ENCODE assay signal across 8 cellular contexts in the genomic region with DNA sequence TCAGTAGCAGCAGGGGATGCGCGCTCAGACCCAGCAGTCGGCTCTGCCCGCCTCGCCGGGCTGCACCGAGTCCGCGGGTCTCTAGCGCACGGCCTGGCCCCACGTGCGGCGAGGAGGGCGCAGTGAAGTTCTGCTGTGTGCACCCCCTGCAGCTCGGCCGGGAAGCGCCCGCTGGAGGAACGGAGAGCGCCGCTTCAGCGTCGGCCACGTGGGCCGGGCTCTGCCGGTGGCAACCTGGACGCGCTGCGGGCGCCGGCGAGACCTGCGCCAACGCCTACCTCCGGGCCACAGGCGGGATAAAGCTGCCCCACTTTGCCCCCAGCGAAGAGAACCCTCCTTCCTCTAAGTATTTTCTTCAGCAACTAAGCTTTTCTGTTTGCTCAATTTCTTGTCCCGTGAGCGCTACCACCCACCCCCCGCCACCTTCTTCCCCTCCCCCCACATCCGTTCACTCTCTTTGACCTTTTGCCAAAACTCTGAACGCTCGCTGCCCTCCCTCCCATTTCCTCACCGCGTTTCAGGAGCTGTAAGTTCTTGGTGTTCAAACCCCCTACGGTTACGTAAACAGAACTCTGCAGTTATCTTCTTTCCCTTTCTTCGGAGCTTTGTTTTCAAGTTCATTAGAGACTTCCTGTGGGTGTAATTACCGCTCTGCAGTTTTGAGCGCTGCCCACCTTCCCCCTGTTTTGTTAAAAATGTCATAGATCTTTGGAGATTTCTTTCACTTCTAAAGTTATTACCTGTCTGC. TPM values are rescaled to one million over a fixed set of nuclear protein-coding genes. Genes with fewer than 3 reads are reported as not detected.
DNase-seq lines count a peak whose midpoint lies in the region; ATAC-seq, FAIRE-seq and TF ChIP-seq lines count a peak whose summit lies in the region.

No MANE protein-coding gene starts in this region.

- peak; percentile 52 for ATAC-seq in GM18519 (IDR thresholded peaks at IDR 0.05; ENCODE audit: low FRiP score, unreplicated experiment)
- ATAC-seq in HG03159 (IDR thresholded peaks at IDR 0.05; ENCODE audit: unreplicated experiment), result peak; percentile 62

- H4K20me1 ChIP-seq in astrocyte (ENCODE audit: insufficient read depth, low read length), result no peaks in the 10 kb centered on the region

- peak overlapping the region; percentile 84 for H2AFZ ChIP-seq in astrocyte (ENCODE audit: low read depth, low read length)

- peaks cover 4% of the 10 kb centered on the region for H3K9me3 Mint-ChIP-seq in T-helper 2 cell treated with Interferon-gamma antibody and Interleukin-4, amounts not matched to agents 5 μg/mL and 100 μg/mL, for 36 hours
- peaks cover 10% of the 10 kb centered on the region for H3K9me3 Mint-ChIP-seq in astrocyte (ENCODE audit: unreplicated experiment)

- no peaks in the 10 kb centered on the region for H3K36me3 ChIP-seq in astrocyte (ENCODE audit: insufficient read depth, low read length)

- TF ChIP-seq CTCF in astrocyte (IDR thresholded peaks at IDR 0.05; ENCODE audit: insufficient read depth, low read depth, low read length), result no peak

- peak overlapping the region; percentile 64 for H3K4me3 ChIP-seq in astrocyte (ENCODE audit: insufficient read depth, low read depth, low read length)

- H3K79me2 ChIP-seq in astrocyte (ENCODE audit: insufficient read depth, low read length), result no peaks in the 10 kb centered on the region

- H3K27ac ChIP-seq in astrocyte (ENCODE audit: low read depth, low read length), result no peak overlapping the region

- peak overlapping the region; percentile 85 for H3K4me3 Mint-ChIP-seq in T-helper 2 cell treated with Interferon-gamma antibody and Interleukin-4, amounts not matched to agents 5 μg/mL and 100 μg/mL, for 36 hours
- peak overlapping the region; percentile 80 for H3K4me3 Mint-ChIP-seq in astrocyte (ENCODE audit: unreplicated experiment)

- no peak for FAIRE-seq in astrocyte (lab: Jason Lieb, UNC)

- H3K9ac ChIP-seq in astrocyte (ENCODE audit: low read length), result peak overlapping the region; percentile 41

- no peaks in the 10 kb centered on the region for H3K9me3 ChIP-seq in astrocyte (ENCODE audit: insufficient read depth, low read depth, low read length)

- H3K27me3 Mint-ChIP-seq in T-helper 2 cell treated with Interferon-gamma antibody and Interleukin-4, amounts not matched to agents 5 μg/mL and 100 μg/mL, for 36 hours (ENCODE audit: low read depth), result no peaks in the 10 kb centered on the region
- peaks cover 53% of the 10 kb centered on the region for H3K27me3 Mint-ChIP-seq in astrocyte (ENCODE audit: low read depth, unreplicated experiment)

- H3K36me3 Mint-ChIP-seq in T-helper 2 cell treated with Interferon-gamma antibody and Interleukin-4, amounts not matched to agents 5 μg/mL and 100 μg/mL, for 36 hours (ENCODE audit: low read depth), result peaks cover 3% of the 10 kb centered on the region
- peaks cover 2% of the 10 kb centered on the region for H3K36me3 Mint-ChIP-seq in astrocyte (ENCODE audit: low read depth, unreplicated experiment)

- peaks cover 12% of the 10 kb centered on the region for H3K4me1 ChIP-seq in astrocyte (ENCODE audit: insufficient read depth, low read length)

- H3K27me3 ChIP-seq in astrocyte (ENCODE audit: insufficient read depth, low read length), result peaks cover 13% of the 10 kb centered on the region

- H3K4me2 ChIP-seq in astrocyte (ENCODE audit: low read length), result peak overlapping the region; percentile 95

- peak; percentile 38 for DNase-seq in T-helper 2 cell treated with Interferon-gamma antibody and Interleukin-4, amounts not matched to agents 5 μg/mL and 100 μg/mL, for 36 hours (ENCODE audit: low spot score)
- DNase-seq in astrocyte (ENCODE audit: low read depth), result peak; percentile 20
- DNase-seq in iris pigment epithelial cell (ENCODE audit: low read depth), result peak; percentile 33
- DNase-seq in stimulated activated CD4-positive, alpha-beta T cell treated with anti-CD3 and anti-CD28 coated beads, Interleukin-12 subunit alpha, Interleukin-12 subunit beta, amount 100 ng/mL, for 48 hours (ENCODE audit: low read depth in 2 of 3, low spot score in 1 of 3), result peak; percentile 34 to 61 (median 37)
- no peak for DNase-seq in DMS114 treated with DMSO at 0.1 percent for 48 hours (lab: John Stamatoyannopoulos, UW; ENCODE audit: unreplicated experiment)
- no peak for DNase-seq in COLO829 (ENCODE audit: low spot score)

- peak overlapping the region; percentile 91 for H3K27ac Mint-ChIP-seq in T-helper 2 cell treated with Interferon-gamma antibody and Interleukin-4, amounts not matched to agents 5 μg/mL and 100 μg/mL, for 36 hours
- peak overlapping the region; percentile 35 for H3K27ac Mint-ChIP-seq in astrocyte (ENCODE audit: unreplicated experiment)

- peaks cover 21% of the 10 kb centered on the region for H3K4me1 Mint-ChIP-seq in T-helper 2 cell treated with Interferon-gamma antibody and Interleukin-4, amounts not matched to agents 5 μg/mL and 100 μg/mL, for 36 hours (ENCODE audit: low read depth)
- H3K4me1 Mint-ChIP-seq in astrocyte (ENCODE audit: low read depth, unreplicated experiment), result peaks cover 3% of the 10 kb centered on the region

RNA-seq across cellular contexts. Expression of a gene that starts 42.6 kb away (rescaled TPM):
- 0.12 TPM in 1 of 2 replicates, not detected in the other for total RNA-seq in astrocyte

Comparison
In these comparisons a context has a peak if more than half of its experiments do, and no peak if none do; other contexts are left out.
1. DNase-seq: peak in T-helper 2 cell treated with Interferon-gamma antibody and Interleukin-4, amounts not matched to agents 5 μg/mL and 100 μg/mL, for 36 hours (single experiment), astrocyte (single experiment), iris pigment epithelial cell (single experiment) and stimulated activated CD4-positive, alpha-beta T cell treated with anti-CD3 and anti-CD28 coated beads, Interleukin-12 subunit alpha, Interleukin-12 subunit beta, amount 100 ng/mL, for 48 hours (3 of 3); none in DMS114 treated with DMSO at 0.1 percent for 48 hours (single experiment) and COLO829 (single experiment).